In the genomic region with DNA sequence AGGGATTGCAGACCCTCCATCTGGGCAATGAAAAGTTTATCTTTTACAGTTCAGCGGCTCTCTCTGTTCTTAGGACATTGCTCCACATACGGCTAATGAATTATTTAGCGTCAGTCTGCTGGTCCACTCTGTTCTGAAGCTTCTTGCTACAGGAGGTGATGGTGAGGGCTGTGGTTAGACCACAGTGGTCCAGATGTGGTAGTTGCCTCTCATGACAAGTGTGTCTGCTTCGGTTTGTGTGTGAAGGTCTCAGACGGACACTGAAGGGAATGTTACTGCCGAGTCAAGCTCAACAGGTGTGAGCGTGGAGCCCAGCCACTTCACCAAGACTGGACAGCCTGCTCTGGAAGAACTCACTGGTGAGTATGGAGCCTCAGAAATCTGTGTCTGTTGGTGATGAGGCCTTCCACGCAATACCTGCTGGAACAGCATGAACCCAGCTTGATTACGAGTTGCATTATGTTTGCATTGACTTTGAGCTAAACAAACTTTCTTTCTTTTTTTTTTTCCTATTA, we compare ENCODE assay signal across 25 cellular contexts.
A peak's percentile ranks its signal among the peaks of the same experiment; 100 is the strongest.
DNase-seq lines count a peak whose midpoint lies in the region; ATAC-seq and TF ChIP-seq lines count a peak whose summit lies in the region.
"Had no signal": no experiment of that assay in that cellular context is flagged by ENCODE, and none has a peak within 500 bp of the region (broad histone marks: within the 10 kb centered on the region; RNA-seq: fewer than 3 reads in every experiment).

No MANE protein-coding gene starts in this region.

- H3K27ac ChIP-seq in PC-9: peak overlapping the region; percentile 30; the same call in 1 of the 2 replicates
- H3K27ac ChIP-seq in vagina: no peak overlapping the region
- H3K27ac ChIP-seq in MM.1S (ENCODE audit: low read length): no peak overlapping the region
- H3K27ac ChIP-seq: 22Rv1, cardiac muscle cell, tibial nerve had no signal

- BruUV-seq in PC-9 (replicated peaks; lab: Mats Ljungman, UMichigan): no TSS peak

- CTCF ChIA-PET in PC-9 (lab: Charles Lee): interaction anchor here (0.7 kb wide), 1 partner anchor 197 kb away, joined by 3 read pairs; no protein-coding TSS in a partner anchor

- POLR2A ChIA-PET in PC-9 (lab: Charles Lee; ENCODE audit: unreplicated experiment): no interaction called here

- no peaks in the 10 kb centered on the region for H3K36me3 ChIP-seq in PC-9 (ENCODE audit: low read depth)
- H3K36me3 ChIP-seq in vagina: peaks cover 0 to 1% of the 10 kb centered on the region in 2 donors
- H3K36me3 ChIP-seq in MM.1S (replicated peaks; ENCODE audit: insufficient read depth, low read length): no peaks in the 10 kb centered on the region
- H3K36me3 ChIP-seq: cardiac muscle cell had no signal

- ATAC-seq in HG02642 (IDR thresholded peaks at IDR 0.05; ENCODE audit: poor library complexity, unreplicated experiment): peak; percentile 50
- no peak for ATAC-seq in GM19397 (IDR thresholded peaks at IDR 0.05; ENCODE audit: unreplicated experiment)
- ATAC-seq: activated CD8-positive, alpha-beta T cell treated with anti-CD3 and anti-CD28 coated beads for 36 hours; left cardiac atrium; naive thymus-derived CD8-positive, alpha-beta T cell had no signal

- TF ChIP-seq CTCF in PC-9 (conservative IDR thresholded peaks at IDR 0.05) (no peak), vagina (IDR thresholded peaks at IDR 0.05) (no peak), MM.1S (IDR thresholded peaks at IDR 0.05; ENCODE audit: low read length) (no peak)

- H3K27me3 ChIP-seq in PC-9 (ENCODE audit: insufficient read depth, low read depth): no peaks in the 10 kb centered on the region
- H3K27me3 ChIP-seq in vagina: no peaks in the 10 kb centered on the region
- H3K27me3 ChIP-seq in MM.1S (replicated peaks; ENCODE audit: insufficient read depth, low read length): no peaks in the 10 kb centered on the region
- H3K27me3 ChIP-seq: cardiac muscle cell, tibial nerve had no signal

- H3K9me2 ChIP-seq in PC-9 (ENCODE audit: insufficient read depth) (no peaks in the 10 kb centered on the region), MM.1S (replicated peaks; ENCODE audit: insufficient read depth, low read length) (no peaks in the 10 kb centered on the region)

- H3K9me3 ChIP-seq in PC-9 (ENCODE audit: insufficient read depth, low read depth) (no peaks in the 10 kb centered on the region), vagina (no peaks in the 10 kb centered on the region), MM.1S (replicated peaks; ENCODE audit: insufficient read depth, low read length) (no peaks in the 10 kb centered on the region)
- H3K9me3 ChIP-seq: tibial nerve had no signal

- DNase-seq in NOMO-1 treated with DMSO at 0.1 percent for 48 hours (lab: John Stamatoyannopoulos, UW; ENCODE audit: unreplicated experiment) (peak; percentile 34), NOMO-1 treated with dmso at 0.1 percent for 144 hours (lab: John Stamatoyannopoulos, UW; ENCODE audit: unreplicated experiment) (no peak), PC-9 (no peak), vagina (ENCODE audit: extremely low spot score in 2 of 2) (peak; percentile 64 to 77), MM.1S (no peak), NCI-H526 treated with DMSO at 0.1 percent for 48 hours (lab: John Stamatoyannopoulos, UW) (no peak)
- DNase-seq: activated CD4-positive, CD25-positive, alpha-beta regulatory T cell; activated CD8-positive, alpha-beta T cell treated with anti-CD3 and anti-CD28 coated beads for 36 hours; activated naive CD4-positive, alpha-beta T cell treated with Interleukin-2 at 50 U/mL for 16 hours; activated T-cell treated with anti-CD3 and anti-CD28 coated beads, Interleukin-2, amount 50 U/mL, for 1 hour; amniotic stem cell; COR-L47; left cardiac atrium; mesenchymal stem cell; naive thymus-derived CD8-positive, alpha-beta T cell; NCI-H2107; NCI-H524; stimulated activated CD4-positive, alpha-beta T cell treated with anti-CD3 and anti-CD28 coated beads, Interleukin-1b, Interleukin-23, amount 100 ng/mL, for 48 hours; stimulated activated naive CD4-positive, alpha-beta T cell; T-helper 9 cell had no signal

- H2AFZ ChIP-seq in PC-9: no peak overlapping the region
- no peak overlapping the region for H2AFZ ChIP-seq in MM.1S (ENCODE audit: low read length)

- TF ChIP-seq POLR2A in vagina (IDR thresholded peaks at IDR 0.05): no peak

- H4K20me1 ChIP-seq in PC-9 (ENCODE audit: insufficient read depth) (no peaks in the 10 kb centered on the region), MM.1S (ENCODE audit: insufficient read depth, low read length) (no peaks in the 10 kb centered on the region)

- intact Hi-C loops in PC-9 (cut with micrococcal nuclease; ENCODE audit: unreplicated experiment) (loop anchor here (5.0 kb wide), 1 partner anchor 193 kb away; no protein-coding TSS in a partner anchor), vagina (cut with DNase I) (no loop called here)

- H3K4me2 ChIP-seq in PC-9 (0 out of 2 replicates have a peak overlapping the region, but pooled peaks have one; percentile 2), MM.1S (ENCODE audit: low read depth, low read length) (no peak overlapping the region)

- no peak overlapping the region for H3K9ac ChIP-seq in MM.1S (ENCODE audit: low read length)

- H3K4me1 ChIP-seq in PC-9 (replicated peaks; ENCODE audit: insufficient read depth): peaks cover 29% of the 10 kb centered on the region
- no peaks in the 10 kb centered on the region for H3K4me1 ChIP-seq in vagina
- H3K4me1 ChIP-seq in MM.1S (ENCODE audit: low read length): no peaks in the 10 kb centered on the region

- H3F3A ChIP-seq in PC-9 (ENCODE audit: insufficient read depth, low read depth) (peaks cover 5% of the 10 kb centered on the region; the same call in 1 of the 2 replicates), MM.1S (ENCODE audit: insufficient read depth, low read length) (no peaks in the 10 kb centered on the region)

- H3K4me3 ChIP-seq in PC-9 (no peak overlapping the region), vagina (no peak overlapping the region), MM.1S (ENCODE audit: low read length) (no peak overlapping the region)
- H3K4me3 ChIP-seq: cardiac muscle cell, tibial nerve had no signal

- H3K79me2 ChIP-seq in PC-9 (ENCODE audit: low read depth): no peaks in the 10 kb centered on the region
- no peaks in the 10 kb centered on the region for H3K79me2 ChIP-seq in MM.1S (ENCODE audit: low read length)

Comparison
In these comparisons a context has a peak if more than half of its experiments do, and no peak if none do; other contexts are left out.
1. DNase-seq: peak in NOMO-1 treated with DMSO at 0.1 percent for 48 hours (single experiment) and vagina (2 of 2); none in NOMO-1 treated with dmso at 0.1 percent for 144 hours (single experiment), PC-9 (0 of 2), MM.1S (single experiment) and NCI-H526 treated with DMSO at 0.1 percent for 48 hours (single experiment).